In the genomic region with DNA sequence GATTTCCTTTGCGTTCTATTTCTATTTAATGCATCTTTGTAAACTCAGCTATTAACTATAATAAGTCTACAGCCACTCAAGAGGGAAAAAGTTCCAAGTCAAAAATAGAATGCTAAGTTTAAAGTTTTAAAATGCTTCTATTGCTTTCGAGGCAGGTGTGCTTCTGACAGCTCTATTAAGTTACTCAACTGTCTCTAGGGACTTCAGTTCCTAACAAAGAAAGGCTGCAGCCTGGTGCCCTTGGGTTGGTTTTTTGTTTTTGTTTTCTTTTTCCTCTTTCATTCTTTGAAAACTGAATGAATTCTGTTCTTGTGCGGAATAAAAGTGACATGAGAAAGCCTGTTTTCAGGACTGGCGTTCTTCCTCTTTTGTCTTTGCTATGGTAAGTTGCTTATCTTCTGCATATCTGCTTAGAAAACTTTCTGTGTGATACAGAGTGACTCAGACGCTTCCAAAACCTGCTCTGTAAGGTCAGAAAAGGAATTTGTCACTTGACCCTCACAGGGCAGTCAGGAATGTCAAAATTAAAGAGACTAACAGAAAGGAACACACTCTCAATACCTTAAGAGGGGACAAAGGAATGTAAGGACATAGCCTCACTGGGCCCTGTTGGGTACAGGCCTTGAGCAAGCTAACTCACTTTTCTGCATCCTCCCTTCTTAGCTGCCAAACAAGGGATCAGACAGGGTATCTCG, we compare ENCODE assay signal across 13 cellular contexts. TPM values are rescaled to one million over a fixed set of nuclear protein-coding genes. Genes with fewer than 3 reads are reported as not detected.
DNase-seq lines count a peak whose midpoint lies in the region; ATAC-seq, FAIRE-seq and TF ChIP-seq lines count a peak whose summit lies in the region.
"Had no signal": no experiment of that assay in that cellular context is flagged by ENCODE, and none has a peak within 500 bp of the region (broad histone marks: within the 10 kb centered on the region; RNA-seq: fewer than 3 reads in every experiment).

No MANE protein-coding gene starts in this region.

- no peaks in the 10 kb centered on the region for H3K4me1 Mint-ChIP-seq in activated T-cell treated with anti-CD3 and anti-CD28 coated beads, Interleukin-2, amount 50 U/mL, for 24 hours (ENCODE audit: low read depth)

- H3K4me3 ChIP-seq in heart right ventricle: no peak overlapping the region
- H3K4me3 ChIP-seq in keratinocyte (ENCODE audit: control insufficient read depth in 2 of 3, extremely low read depth in 1 of 3, insufficient read depth in 2 of 3, low read depth in 1 of 3, low read length in 3 of 3): no peak overlapping the region
- H3K4me3 ChIP-seq: mucosa of descending colon had no signal

- 42 to 55% methylated on average over 6 of the region's 6 CpGs for WGBS in heart right ventricle, 2 donors

- H4K20me1 ChIP-seq in keratinocyte (ENCODE audit: control insufficient read depth, extremely low read depth, insufficient read depth, low read length): peaks cover 15% of the 10 kb centered on the region

- ATAC-seq in heart right ventricle (no peak), left cardiac atrium (no peak)
- ATAC-seq: mucosa of descending colon had no signal

- H3K27ac ChIP-seq in heart right ventricle: peak overlapping the region in 6 of 10 donors; percentile 5 to 47 (median 38)
- no peak overlapping the region for H3K27ac ChIP-seq in keratinocyte (ENCODE audit: control insufficient read depth, insufficient read depth, low read length)

- H3K9me1 ChIP-seq in keratinocyte (ENCODE audit: control insufficient read depth, extremely low read depth, insufficient read depth, low read length): peaks cover 3% of the 10 kb centered on the region

- H2AFZ ChIP-seq in keratinocyte (ENCODE audit: control insufficient read depth, low read length): no peak overlapping the region

- H3K4me1 ChIP-seq in heart right ventricle (peaks cover 0 to 29% (median 19%) of the 10 kb centered on the region in 9 donors), keratinocyte (ENCODE audit: control insufficient read depth, extremely low read depth, insufficient read depth, low read length) (peaks cover 16% of the 10 kb centered on the region)

- TF ChIP-seq CTCF in heart right ventricle (IDR thresholded peaks at IDR 0.05) (no peak), keratinocyte (optimal IDR thresholded peaks at IDR 0.05 in 1 of 3, IDR thresholded peaks at IDR 0.05 in 1 of 3, conservative IDR thresholded peaks at IDR 0.05 in 1 of 3; ENCODE audit: extremely low read depth in 1 of 3, insufficient read depth in 2 of 3, low read length in 3 of 3) (no peak)

- H3K27ac Mint-ChIP-seq in activated T-cell treated with anti-CD3 and anti-CD28 coated beads, Interleukin-2, amount 50 U/mL, for 24 hours: no peak overlapping the region
- H3K27ac Mint-ChIP-seq: dendritic cell treated with granulocyte-macrophage colony-stimulating factor and Interleukin-4, amounts not matched to agents 40 ng/mL and 50 ng/mL, for 4 days had no signal

- H3K27me3 ChIP-seq in heart right ventricle: no peaks in the 10 kb centered on the region
- H3K27me3 ChIP-seq in keratinocyte (ENCODE audit: control insufficient read depth, extremely low read depth, insufficient read depth, low read length): no peaks in the 10 kb centered on the region

- H3K79me2 ChIP-seq in keratinocyte (ENCODE audit: control insufficient read depth, insufficient read depth, low read length): peaks cover 59% of the 10 kb centered on the region

- dilution Hi-C loops in keratinocyte (cut with MboI; ENCODE audit: extremely low pct_ligation_motif_present, low sequenced_read_pairs): no loop called here

- DNase-seq in heart right ventricle (no peak), left cardiac atrium (no peak), amniotic epithelial cell (ENCODE audit: low read depth) (peak; percentile 37), keratinocyte (ENCODE audit: low read depth, low spot score) (no peak), NCI-H1417 treated with DMSO at 0.1 percent for 48 hours (lab: John Stamatoyannopoulos, UW) (no peak), NCI-H2196 treated with DMSO at 0.1 percent for 48 hours (lab: John Stamatoyannopoulos, UW; ENCODE audit: unreplicated experiment) (no peak)
- DNase-seq in stimulated activated CD4-positive, alpha-beta T cell treated with anti-CD3 and anti-CD28 coated beads, Interleukin-1b, Interleukin-23, amount 100 ng/mL, for 48 hours: no peak
- no peak for DNase-seq in activated T-cell treated with anti-CD3 and anti-CD28 coated beads, Interleukin-2, amount 50 U/mL, for 24 hours
- DNase-seq: MM.1S; mucosa of descending colon; SK-N-SH; stimulated activated CD4-positive, alpha-beta T cell treated with anti-CD3 and anti-CD28 coated beads, Interleukin-4, amount 100 ng/mL, for 4 hours had no signal

- H3K4me3 Mint-ChIP-seq in activated T-cell treated with anti-CD3 and anti-CD28 coated beads, Interleukin-2, amount 50 U/mL, for 24 hours: no peak overlapping the region
- H3K4me3 Mint-ChIP-seq: dendritic cell treated with granulocyte-macrophage colony-stimulating factor and Interleukin-4, amounts not matched to agents 40 ng/mL and 50 ng/mL, for 4 days had no signal

- H3K9me3 Mint-ChIP-seq in activated T-cell treated with anti-CD3 and anti-CD28 coated beads, Interleukin-2, amount 50 U/mL, for 24 hours: no peaks in the 10 kb centered on the region
- H3K9me3 Mint-ChIP-seq: dendritic cell treated with granulocyte-macrophage colony-stimulating factor and Interleukin-4, amounts not matched to agents 40 ng/mL and 50 ng/mL, for 4 days had no signal

- peak; percentile 83 for FAIRE-seq in keratinocyte (lab: Jason Lieb, UNC)

- peak overlapping the region; percentile 19 for H3K4me2 ChIP-seq in keratinocyte (ENCODE audit: control insufficient read depth, extremely low read depth, insufficient read depth, low read depth, low read length)
- H3K4me2 ChIP-seq: SK-N-SH had no signal

- H3K9me3 ChIP-seq in heart right ventricle (no peaks in the 10 kb centered on the region), keratinocyte (ENCODE audit: control insufficient read depth, low read depth, low read length) (no peaks in the 10 kb centered on the region)
- H3K9me3 ChIP-seq: mucosa of descending colon, SK-N-SH had no signal

- no peak overlapping the region for H3K9ac ChIP-seq in keratinocyte (ENCODE audit: control insufficient read depth, extremely low read depth, insufficient read depth, low read length)
- H3K9ac ChIP-seq: SK-N-SH had no signal

- no peaks in the 10 kb centered on the region for H3K36me3 Mint-ChIP-seq in activated T-cell treated with anti-CD3 and anti-CD28 coated beads, Interleukin-2, amount 50 U/mL, for 24 hours (ENCODE audit: low read depth)

- peaks cover 18% of the 10 kb centered on the region for H3K27me3 Mint-ChIP-seq in activated T-cell treated with anti-CD3 and anti-CD28 coated beads, Interleukin-2, amount 50 U/mL, for 24 hours
- H3K27me3 Mint-ChIP-seq: dendritic cell treated with granulocyte-macrophage colony-stimulating factor and Interleukin-4, amounts not matched to agents 40 ng/mL and 50 ng/mL, for 4 days had no signal

- H3K36me3 ChIP-seq in heart right ventricle (no peaks in the 10 kb centered on the region), keratinocyte (ENCODE audit: control insufficient read depth in 2 of 2, extremely low read depth in 1 of 2, insufficient read depth in 2 of 2, low read length in 2 of 2) (no peaks in the 10 kb centered on the region)

- intact Hi-C loops in heart right ventricle (cut with DNase I) (no loop called here), left cardiac atrium (cut with DNase I) (no loop called here)

RNA-seq across cellular contexts. Expression of a gene that starts 56.1 kb away (rescaled TPM):
- total RNA-seq in heart right ventricle (10 to 100 TPM; 35.5 to 97.4 (median 75.5) TPM), left cardiac atrium (10 to 100 TPM; 32.1 to 45.1 TPM)
- polyA plus RNA-seq in heart right ventricle (10 to 100 TPM in 1 of 2 donors, 1 to 10 TPM in 1; 5.0 to 14.9 TPM), keratinocyte (8.5 to 28.1 TPM (median 11.8 TPM) in 3 replicates)
- polyA plus RNA-seq in keratinocyte (2011; ENCODE audit: low read depth): 7.0 TPM
- 10.9 and 11.5 TPM in 2 replicates for polyA plus RNA-seq in keratinocyte (2011; cell fraction: cytosol; rRNA removed)
- polyA plus RNA-seq in keratinocyte (2011; cell fraction: nucleus; rRNA removed): 41.8 and 45.0 TPM in 2 replicates
- polyA plus RNA-seq in keratinocyte (2012; ENCODE audit: low replicate concordance): 14.3 and 18.7 TPM in 2 replicates
- polyA minus RNA-seq in keratinocyte: 46.0 to 90.2 TPM (median 66.3 TPM) in 3 replicates
- polyA minus RNA-seq in keratinocyte (2011; cell fraction: cytosol; rRNA and poly(A)+ RNA removed): 22.4 TPM
- 45.9 and 95.6 TPM in 2 replicates for polyA minus RNA-seq in keratinocyte (2011; cell fraction: nucleus; rRNA and poly(A)+ RNA removed)
